ENCODE assay signal across 1 cellular context in genomic region chr6:72650081-72650745, GRCh38.
TF ChIP-seq lines count a peak whose summit lies in the region.

No MANE protein-coding gene starts in this region.

TF ChIP-seq in GM12878, 131 proteins besides CTCF, POLR2A, EP300 and RAD21 (continued from another document):
- no peak for TF ChIP-seq USF2 (IDR thresholded peaks at IDR 0.05; ENCODE audit: borderline replicate concordance, low read depth, low read length)
- no peak for TF ChIP-seq RBBP5 (conservative IDR thresholded peaks at IDR 0.05)
- no peak for TF ChIP-seq MAX (IDR thresholded peaks at IDR 0.05; ENCODE audit: low read depth, low read length)
- no peak for TF ChIP-seq KAT2A (conservative IDR thresholded peaks at IDR 0.05; ENCODE audit: control insufficient read depth, low read depth, low read length)
- TF ChIP-seq ELK1 (IDR thresholded peaks at IDR 0.05; ENCODE audit: low read depth, low read length), result no peak
- TF ChIP-seq SIX5 (IDR thresholded peaks at IDR 0.05; ENCODE audit: low read depth, low read length, severe bottlenecking), result no peak
- no peak for TF ChIP-seq JUND (IDR thresholded peaks at IDR 0.05; ENCODE audit: low read depth, low read length)
- no peak for TF ChIP-seq ZNF384 (IDR thresholded peaks at IDR 0.05; ENCODE audit: borderline replicate concordance, low read depth, low read length)
- no peak for TF ChIP-seq POLR2AphosphoS2 (IDR thresholded peaks at IDR 0.05; ENCODE audit: low read depth, low read length)
- no peak for TF ChIP-seq HSF1 (IDR thresholded peaks at IDR 0.05; ENCODE audit: low read depth, low read length)
- no peak for TF ChIP-seq YBX1 (IDR thresholded peaks at IDR 0.05)
- no peak for TF ChIP-seq E2F4 (IDR thresholded peaks at IDR 0.05; ENCODE audit: low read depth, low read length)
- TF ChIP-seq PML (IDR thresholded peaks at IDR 0.05; ENCODE audit: low read length), result no peak
- TF ChIP-seq SUZ12 (IDR thresholded peaks at IDR 0.05; ENCODE audit: unreplicated experiment), result no peak
